In the genomic region with DNA sequence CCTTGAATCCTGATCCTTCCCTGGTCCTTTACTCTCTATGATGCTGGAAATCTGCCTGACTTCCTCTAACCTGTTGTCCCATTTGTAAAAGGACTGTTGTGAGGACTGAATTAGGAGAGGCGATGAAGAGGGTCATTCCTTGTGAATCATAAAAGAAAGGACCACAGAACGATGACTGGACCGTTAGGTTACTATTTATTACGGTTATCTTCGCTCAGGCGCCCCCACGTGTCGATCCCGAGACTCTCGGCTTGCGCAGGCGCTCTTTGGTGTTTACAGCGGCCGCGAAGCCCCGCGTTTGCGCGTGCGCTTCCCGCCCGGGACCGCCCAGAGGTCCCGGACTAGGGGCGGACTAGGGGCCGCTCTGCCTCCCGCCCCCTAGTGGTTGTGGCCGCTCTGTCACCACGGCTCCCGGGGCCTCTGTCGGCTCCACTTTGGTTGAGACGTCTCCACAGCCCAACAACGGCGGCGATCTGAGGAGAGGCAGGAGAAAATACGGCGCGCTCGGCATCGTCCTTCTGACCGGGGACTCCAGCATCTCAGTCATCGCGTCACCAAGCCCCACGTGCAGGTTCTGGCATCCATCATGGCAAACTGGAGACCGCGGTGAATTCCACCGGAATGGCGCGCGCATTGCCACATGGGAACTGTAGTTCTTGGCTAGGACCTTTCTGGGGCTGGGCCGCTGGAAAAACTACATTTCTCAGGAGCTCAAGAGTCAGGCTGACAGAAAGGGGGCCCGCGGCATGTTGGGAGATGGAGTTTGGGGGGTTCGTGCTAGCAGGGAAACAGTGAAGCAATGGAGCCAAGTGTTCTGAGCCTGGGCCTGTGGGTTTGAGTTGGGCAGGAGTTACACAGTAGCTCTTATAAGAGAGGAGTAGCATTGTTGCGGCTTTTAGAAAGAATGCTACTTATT, we compare ENCODE assay signal across 8 cellular contexts.
DNase-seq lines count a peak whose midpoint lies in the region; ATAC-seq and TF ChIP-seq lines count a peak whose summit lies in the region.

Gene STARD10, minus strand, starts transcription at position 596 of the 916 bp plus-strand sequence. CDS start 12,866 bp downstream, outside the sequence.

- DNase-seq in GM19240 (ENCODE audit: insufficient read length, low spot score): peak; percentile 96
- peak; percentile 93 to 98 for DNase-seq in NCI-H526 (lab: John Stamatoyannopoulos, UW)
- peak; percentile 95 for DNase-seq in activated CD4-positive, alpha-beta T cell treated with anti-CD3 and anti-CD28 coated beads for 48 hours
- peak; percentile 96 for DNase-seq in coronary artery (ENCODE audit: low spot score)
- DNase-seq in stimulated activated CD4-positive, alpha-beta T cell treated with anti-CD3 and anti-CD28 coated beads, Interleukin-1b, Interleukin-23, amount 100 ng/mL, for 48 hours: peak; percentile 91

- H3K9me3 ChIP-seq in BLaER1 treated with 17β-estradiol and CSF1 and Interleukin-3, amounts not matched to agents 10 nM and 100 nM (replicated peaks in 1 of 11): no peaks in the 10 kb centered on the region

- peak within 1 kb of the TSS; percentile 73 to 90 (median 82) for H3K9ac ChIP-seq in BLaER1 treated with 17β-estradiol and CSF1 and Interleukin-3, amounts not matched to agents 10 nM and 100 nM

- peak within 1 kb of the TSS; percentile 66 to 91 (median 73) for H3K4me2 ChIP-seq in BLaER1 treated with 17β-estradiol and CSF1 and Interleukin-3, amounts not matched to agents 10 nM and 100 nM

- peaks cover 31 to 76% (median 59%) of the 10 kb centered on the region in 10 experiments for H3K4me1 ChIP-seq in BLaER1 treated with 17β-estradiol and CSF1 and Interleukin-3, amounts not matched to agents 10 nM and 100 nM

- ATAC-seq in HG03460 (IDR thresholded peaks at IDR 0.05; ENCODE audit: unreplicated experiment): peak; percentile 84

- H3K27me3 ChIP-seq in BLaER1 treated with 17β-estradiol and CSF1 and Interleukin-3, amounts not matched to agents 10 nM and 100 nM: no peaks in the 10 kb centered on the region
- no peaks in the 10 kb centered on the region for H3K27me3 ChIP-seq in layer of hippocampus (ENCODE audit: control insufficient read depth, insufficient read depth, low read length)

- peak within 1 kb of the TSS; percentile 59 to 92 (median 87) for H3K27ac ChIP-seq in BLaER1 treated with 17β-estradiol and CSF1 and Interleukin-3, amounts not matched to agents 10 nM and 100 nM
- H3K27ac ChIP-seq in coronary artery: peak within 1 kb of the TSS; percentile 89 to 93
- peak within 1 kb of the TSS; percentile 99 for H3K27ac ChIP-seq in layer of hippocampus (ENCODE audit: low read depth, low read length)

- peak within 1 kb of the TSS; percentile 56 to 74 (median 64) for H3K4me3 ChIP-seq in BLaER1 treated with 17β-estradiol and CSF1 and Interleukin-3, amounts not matched to agents 10 nM and 100 nM
- H3K4me3 ChIP-seq in coronary artery: peak within 1 kb of the TSS; percentile 74

- H4K20me1 ChIP-seq in BLaER1 treated with 17β-estradiol and CSF1 and Interleukin-3, amounts not matched to agents 10 nM and 100 nM: no peaks in the 10 kb centered on the region

- TF ChIP-seq CTCF in coronary artery (IDR thresholded peaks at IDR 0.05): peak; percentile 87

- H3K36me3 ChIP-seq in BLaER1 treated with 17β-estradiol and CSF1 and Interleukin-3, amounts not matched to agents 10 nM and 100 nM: no peaks in the 10 kb centered on the region

Comparison
In these comparisons a context has a peak if more than half of its experiments do, and no peak if none do; other contexts are left out.
1. Peak in every context shown above with its lines: DNase-seq, ATAC-seq, H3K4me3 ChIP-seq and H3K27ac ChIP-seq.